8 cellular contexts compared by ENCODE assay signal in genomic region chr20:23995905-23996666, GRCh38. TPM values are rescaled to one million over a fixed set of nuclear protein-coding genes. Genes with fewer than 3 reads are reported as not detected.
A peak's percentile ranks its signal among the peaks of the same experiment; 100 is the strongest.
DNase-seq lines count a peak whose midpoint lies in the region; ATAC-seq and TF ChIP-seq lines count a peak whose summit lies in the region.

No MANE protein-coding gene starts in this region.

- intact Hi-C loops in mammary epithelial cell (cut with micrococcal nuclease) = loop anchor here (2.0 to 10.0 kb wide), 6 partner anchors 59 to 925 kb away; no protein-coding TSS in a partner anchor
- intact Hi-C loops in right lobe of liver (cut with DNase I) = loop anchor here in 1 of 2 donors (10.0 kb wide), 1 partner anchor 61 kb away; no protein-coding TSS in a partner anchor

- H2AFZ ChIP-seq in mammary epithelial cell (ENCODE audit: low read depth, low read length) = no peak overlapping the region

- no peak for TF ChIP-seq POLR2A in right lobe of liver (IDR thresholded peaks at IDR 0.05)

- H3K79me2 ChIP-seq in mammary epithelial cell (ENCODE audit: insufficient read depth, low read length) = no peaks in the 10 kb centered on the region

- H3K27me3 ChIP-seq in mammary epithelial cell (ENCODE audit: insufficient read depth, low read length) (no peaks in the 10 kb centered on the region), right lobe of liver (peaks cover 0 to 3% of the 10 kb centered on the region in 2 donors)

- H3K4me2 ChIP-seq in mammary epithelial cell (ENCODE audit: insufficient read depth, low read depth, low read length) = no peak overlapping the region

- DNase-seq in DMS53 (lab: John Stamatoyannopoulos, UW) = peak; percentile 73
- peak; percentile 33 for DNase-seq in UCSD-AML1 (lab: John Stamatoyannopoulos, UW; ENCODE audit: unreplicated experiment)
- peak; percentile 6 for DNase-seq in mammary epithelial cell
- DNase-seq in right lobe of liver = peak in 2 of 3 donors; percentile 49 to 63
- peak; percentile 15 for DNase-seq in stimulated activated CD8-positive, alpha-beta memory T cell treated with anti-CD3 and anti-CD28 coated beads, Interleukin-12 subunit alpha, Interleukin-12 subunit beta, amount 100 ng/mL, for 24 hours (ENCODE audit: extremely low read depth)

- H3K4me1 ChIP-seq in mammary epithelial cell (ENCODE audit: insufficient read depth, low read length) (no peaks in the 10 kb centered on the region), right lobe of liver (no peaks in the 10 kb centered on the region)

- dilution Hi-C loops in mammary epithelial cell (cut with HindIII; ENCODE audit: low sequenced_read_pairs) = no loop called here

- H3K9me3 ChIP-seq in mammary epithelial cell (replicated peaks; ENCODE audit: insufficient read depth, low read length) = no peaks in the 10 kb centered on the region
- H3K9me3 ChIP-seq in right lobe of liver = no peaks in the 10 kb centered on the region

- H4K20me1 ChIP-seq in mammary epithelial cell (ENCODE audit: insufficient read depth, low read length) = no peaks in the 10 kb centered on the region

- no peak overlapping the region for H3K27ac ChIP-seq in mammary epithelial cell (ENCODE audit: insufficient read depth, low read depth, low read length)
- H3K27ac ChIP-seq in right lobe of liver = no peak overlapping the region

- ATAC-seq in right lobe of liver (peak in 3 of 4 donors; percentile 47 to 54 (median 51)), HG03175 (IDR thresholded peaks at IDR 0.05; ENCODE audit: unreplicated experiment) (no peak), esophagus mucosa (no peak)

- peak; percentile 61 for TF ChIP-seq CTCF in LNCAP (IDR thresholded peaks at IDR 0.05)
- TF ChIP-seq CTCF in mammary epithelial cell (conservative IDR thresholded peaks at IDR 0.05 in 1 of 2, IDR thresholded peaks at IDR 0.05 in 1 of 2; ENCODE audit: extremely low read depth in 1 of 2, insufficient read depth in 1 of 2, low read depth in 1 of 2, low read length in 2 of 2) = peak; percentile 59 to 71
- peak; percentile 61 to 92 (median 88) for TF ChIP-seq CTCF in right lobe of liver (IDR thresholded peaks at IDR 0.05)

- H3K36me3 ChIP-seq in mammary epithelial cell (ENCODE audit: insufficient read depth, low read length) (no peaks in the 10 kb centered on the region), right lobe of liver (no peaks in the 10 kb centered on the region)

- CTCF ChIA-PET in mammary epithelial cell (lab: Charles Lee; ENCODE audit: low non-redundant PET) = no interaction called here

- BruUV-seq in mammary epithelial cell (replicated peaks; lab: Mats Ljungman, UMichigan) = no TSS peak

- in situ Hi-C loops in mammary epithelial cell (cut with MboI; ENCODE audit: low sequenced_read_pairs in 2 of 2) = no loop called here

- no peak overlapping the region for H3K4me3 ChIP-seq in mammary epithelial cell (replicated peaks in 1 of 3; ENCODE audit: insufficient read depth in 1 of 3, low read depth in 2 of 3, low read length in 3 of 3)
- no peak overlapping the region for H3K4me3 ChIP-seq in right lobe of liver

- WGBS in mammary epithelial cell (ENCODE audit: low coverage, missing lambda C conversion rate) = 56% methylated on average over 11 of the region's 11 CpGs
- 38% methylated on average over 11 of the region's 11 CpGs for WGBS in right lobe of liver (ENCODE audit: insufficient coverage, low coverage, low lambda C conversion rate, missing lambda C conversion rate)

- H3K9ac ChIP-seq in mammary epithelial cell (ENCODE audit: insufficient read depth, low read length) = no peak overlapping the region

RNA-seq across cellular contexts. Expression of gene GGTLC1, which starts 7.5 kb away (rescaled TPM):
- total RNA-seq in mammary epithelial cell (not detected), right lobe of liver (not detected), esophagus mucosa (not detected)
- polyA plus RNA-seq in mammary epithelial cell = not detected
- not detected for polyA minus RNA-seq in mammary epithelial cell

Comparison
In these comparisons a context has a peak if more than half of its experiments do, and no peak if none do; other contexts are left out.
1. DNase-seq: peak in every context shown above with its lines; median percentile 73 in DMS53; 56 in right lobe of liver; 33 in UCSD-AML1; 15 in stimulated activated CD8-positive, alpha-beta memory T cell treated with anti-CD3 and anti-CD28 coated beads, Interleukin-12 subunit alpha, Interleukin-12 subunit beta, amount 100 ng/mL, for 24 hours; 6 in mammary epithelial cell.
2. ATAC-seq: peak in right lobe of liver (3 of 4); none in HG03175 (single experiment) and esophagus mucosa (single experiment).
3. Peak in every context shown above with its lines, with median percentiles within 50 percentile points of each other: CTCF ChIP-seq.